ENCODE assay signal across 1 cellular context in genomic region chr14:22812744-22813143, GRCh38.
TF ChIP-seq lines count a peak whose summit lies in the region.

No MANE protein-coding gene starts in this region.

TF ChIP-seq in A549, 52 proteins besides CTCF, POLR2A, EP300 and RAD21 (continued from another document):
- TF ChIP-seq REST (IDR thresholded peaks at IDR 0.05) (no peak), EHMT2 (IDR thresholded peaks at IDR 0.05; ENCODE audit: low read depth) (no peak), E2F6 (IDR thresholded peaks at IDR 0.05; ENCODE audit: borderline replicate concordance, low read depth) (no peak), FOSL2 (IDR thresholded peaks at IDR 0.05) (no peak), FOSL2 (CRISPR knock-in tag; IDR thresholded peaks at IDR 0.05) (no peak), CBX8 (IDR thresholded peaks at IDR 0.05) (no peak), ZFP36 (IDR thresholded peaks at IDR 0.05; ENCODE audit: borderline replicate concordance, partially characterized antibody) (no peak), FOSB (CRISPR knock-in tag; IDR thresholded peaks at IDR 0.05) (no peak), NFE2L2 (conservative IDR thresholded peaks at IDR 0.05; ENCODE audit: low read length) (no peak), POLR2AphosphoS2 (conservative IDR thresholded peaks at IDR 0.05; ENCODE audit: low read length) (no peak), PHF8 (IDR thresholded peaks at IDR 0.05; ENCODE audit: borderline replicate concordance, low read depth) (no peak), HES2 (IDR thresholded peaks at IDR 0.05) (no peak), JUNB (IDR thresholded peaks at IDR 0.05) (no peak), GATA3 (IDR thresholded peaks at IDR 0.05; ENCODE audit: borderline replicate concordance) (no peak), PBX3 (IDR thresholded peaks at IDR 0.05) (no peak)
TF ChIP-seq in A549: peak in this region for 0.
